Comparison of ENCODE assay signal across 8 cellular contexts in the genomic region with DNA sequence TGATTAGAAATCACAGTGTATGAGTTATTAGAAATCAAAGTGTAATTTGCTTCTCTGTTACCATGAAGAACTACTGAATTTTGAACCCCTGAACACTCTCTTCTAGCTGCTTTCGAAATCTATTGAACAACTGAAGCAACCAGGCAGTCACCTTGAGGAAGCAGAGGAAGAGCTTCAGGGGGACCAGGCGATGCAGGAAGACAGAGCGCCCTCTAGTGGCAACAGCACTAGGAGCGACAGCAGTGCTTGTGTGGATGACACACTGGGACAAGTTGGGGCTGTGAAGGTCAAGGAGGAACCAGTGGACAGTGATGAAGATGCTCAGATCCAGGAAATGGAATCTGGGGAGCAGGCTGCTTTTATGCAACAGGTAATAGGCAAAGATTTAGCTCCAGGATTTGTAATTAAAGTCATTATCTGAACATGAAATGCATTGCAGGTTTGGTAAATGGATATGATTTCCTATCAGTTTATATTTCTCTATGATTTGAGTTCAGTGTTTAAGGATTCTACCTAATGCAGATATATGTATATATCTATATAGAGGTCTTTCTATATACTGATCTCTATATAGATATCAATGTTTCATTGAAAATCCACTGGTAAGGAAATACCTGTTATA.
A peak's percentile ranks its signal among the peaks of the same experiment; 100 is the strongest.
DNase-seq lines count a peak whose midpoint lies in the region; ATAC-seq and TF ChIP-seq lines count a peak whose summit lies in the region.

No MANE protein-coding gene starts in this region.

- no peaks in the 10 kb centered on the region for H3K36me3 Mint-ChIP-seq in neural progenitor cell

- peak; percentile 99 for ATAC-seq in GM21717 (IDR thresholded peaks at IDR 0.05; ENCODE audit: unreplicated experiment)
- ATAC-seq in Panc1, result peak; percentile 93

- TF ChIP-seq CTCF in Panc1 (IDR thresholded peaks at IDR 0.05) (peak; percentile 98), neural progenitor cell (IDR thresholded peaks at IDR 0.05) (peak; percentile 98)

- intact Hi-C loops in Panc1 (cut with micrococcal nuclease; ENCODE audit: unreplicated experiment), result loop anchor here (5.0 kb wide), 1 partner anchor 314 kb away; no protein-coding TSS in a partner anchor

- in situ Hi-C loops in Panc1 (cut with HindIII; ENCODE audit: low pct_unique_long_range_greater_than_20kb, low sequenced_read_pairs), result no loop called here

- no peak overlapping the region for H2AFZ ChIP-seq in neural progenitor cell (replicated peaks)

- H3K79me2 ChIP-seq in neural progenitor cell (ENCODE audit: low read depth), result no peaks in the 10 kb centered on the region

- no peaks in the 10 kb centered on the region for H3K9me3 ChIP-seq in Panc1 (ENCODE audit: control insufficient read depth, insufficient read depth, low read depth, low read length)
- no peaks in the 10 kb centered on the region for H3K9me3 ChIP-seq in neural progenitor cell (ENCODE audit: low read depth)

- no peaks in the 10 kb centered on the region for H3F3A ChIP-seq in neural progenitor cell (ENCODE audit: low read depth)

- no peaks in the 10 kb centered on the region for H3K4me1 Mint-ChIP-seq in neural progenitor cell

- H3K9ac ChIP-seq in neural progenitor cell, result no peak overlapping the region

- no peak overlapping the region for H3K27ac Mint-ChIP-seq in neural progenitor cell

- no peak overlapping the region for H3K4me3 ChIP-seq in Panc1 (ENCODE audit: low read depth in 2 of 2, low read length in 2 of 2)
- H3K4me3 ChIP-seq in neural progenitor cell, result no peak overlapping the region

- H3K36me3 ChIP-seq in Panc1 (ENCODE audit: control insufficient read depth, insufficient read depth, low read length), result no peaks in the 10 kb centered on the region
- H3K36me3 ChIP-seq in neural progenitor cell, result no peaks in the 10 kb centered on the region

- H3K27ac ChIP-seq in Panc1 (ENCODE audit: low read length) (no peak overlapping the region), neural progenitor cell (no peak overlapping the region), substantia nigra (ENCODE audit: low read depth, low read length, poor library complexity, severe bottlenecking) (no peak overlapping the region)

- no peaks in the 10 kb centered on the region for H3K9me3 Mint-ChIP-seq in neural progenitor cell

- CTCF ChIA-PET in Panc1 (lab: Charles Lee), result interaction anchor here (0.7 to 1.2 kb wide), 3 partner anchors 314 to 1043 kb away, joined by 3 to 5 read pairs (median 3); partner anchors contain the start of gene POLR1F

- H3K27me3 ChIP-seq in Panc1 (ENCODE audit: control insufficient read depth, insufficient read depth, low read length) (no peaks in the 10 kb centered on the region), neural progenitor cell (no peaks in the 10 kb centered on the region)

- no peaks in the 10 kb centered on the region for H3K27me3 Mint-ChIP-seq in neural progenitor cell (ENCODE audit: insufficient read depth, low read depth)

- no TSS peak for BruUV-seq in Panc1 (replicated peaks; lab: Mats Ljungman, UMichigan)

- DNase-seq in ELF-1 (ENCODE audit: low read depth, low spot score), result peak; percentile 84
- peak; percentile 18 for DNase-seq in HuH-7.5 (ENCODE audit: low spot score)
- peak; percentile 68 for DNase-seq in Panc1 (ENCODE audit: low read depth, low spot score)
- DNase-seq in activated T-cell treated with anti-CD3 and anti-CD28 coated beads, Interleukin-2, amount 50 U/mL, for 1 hour, result peak; percentile 33
- DNase-seq in fibroblast of peridontal ligament (ENCODE audit: extremely low read depth), result peak; percentile 70
- DNase-seq in neural progenitor cell (ENCODE audit: low spot score), result peak; percentile 88
- peak in 47 of 49 donors; percentile 1 to 84 (median 57) for DNase-seq in substantia nigra (lab: John Stamatoyannopoulos, UW)

- H3K4me3 Mint-ChIP-seq in neural progenitor cell, result no peak overlapping the region

- POLR2A ChIA-PET in Panc1 (lab: Charles Lee), result no interaction called here

- H3K4me1 ChIP-seq in Panc1 (ENCODE audit: control insufficient read depth, insufficient read depth, low read length) (peaks cover 12% of the 10 kb centered on the region; the same call in 1 of the 2 replicates), neural progenitor cell (no peaks in the 10 kb centered on the region)

- no peaks in the 10 kb centered on the region for H4K20me1 ChIP-seq in neural progenitor cell (ENCODE audit: low read depth)

- H3K4me2 ChIP-seq in neural progenitor cell, result no peak overlapping the region

Comparison
In these comparisons a context has a peak if more than half of its experiments do, and no peak if none do; other contexts are left out.
1. DNase-seq: peak in every context shown above with its lines; median percentile 88 in neural progenitor cell; 84 in ELF-1; 70 in fibroblast of peridontal ligament; 68 in Panc1; 57 in substantia nigra; 33 in activated T-cell treated with anti-CD3 and anti-CD28 coated beads, Interleukin-2, amount 50 U/mL, for 1 hour; 18 in HuH-7.5.